In the genomic region with DNA sequence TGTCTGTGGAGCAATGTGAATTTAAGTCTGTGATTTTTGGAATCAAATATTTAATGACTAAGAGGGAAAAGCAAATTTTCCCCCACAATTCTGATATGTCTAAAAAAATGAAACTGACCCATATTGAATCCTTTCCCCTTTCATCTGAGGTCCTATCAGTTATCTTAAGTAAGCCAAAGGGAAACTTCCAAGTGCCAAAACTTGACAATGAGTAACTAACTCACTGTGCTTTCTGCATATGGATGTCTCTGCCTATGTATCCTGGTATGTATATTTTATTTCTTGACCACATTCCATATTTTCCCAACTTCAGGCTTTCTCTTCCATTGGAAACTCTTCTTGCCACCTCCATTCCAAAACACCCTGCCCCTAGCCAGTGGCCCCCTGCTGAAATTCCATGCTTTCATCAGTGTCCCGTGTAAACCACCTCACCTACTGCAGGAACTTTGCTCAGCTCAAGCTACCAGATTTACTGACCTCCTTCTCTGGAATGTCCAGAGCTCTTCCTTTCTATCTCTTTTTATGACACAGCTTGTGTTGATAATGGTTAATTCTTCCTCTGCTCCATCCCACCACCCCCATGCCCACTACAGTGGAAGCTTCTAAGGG, we compare ENCODE assay signal across 1 cellular context.
TF ChIP-seq lines count a peak whose summit lies in the region.

No MANE protein-coding gene starts in this region.

TF ChIP-seq in HepG2, 621 proteins besides CTCF, POLR2A, EP300 and RAD21:
- TF ChIP-seq HDAC6 (IDR thresholded peaks at IDR 0.05; ENCODE audit: low read depth, low read length): no peak
- TF ChIP-seq POLR2AphosphoS5 (IDR thresholded peaks at IDR 0.05; ENCODE audit: low read depth, low read length): no peak
- TF ChIP-seq, protein P1, sequence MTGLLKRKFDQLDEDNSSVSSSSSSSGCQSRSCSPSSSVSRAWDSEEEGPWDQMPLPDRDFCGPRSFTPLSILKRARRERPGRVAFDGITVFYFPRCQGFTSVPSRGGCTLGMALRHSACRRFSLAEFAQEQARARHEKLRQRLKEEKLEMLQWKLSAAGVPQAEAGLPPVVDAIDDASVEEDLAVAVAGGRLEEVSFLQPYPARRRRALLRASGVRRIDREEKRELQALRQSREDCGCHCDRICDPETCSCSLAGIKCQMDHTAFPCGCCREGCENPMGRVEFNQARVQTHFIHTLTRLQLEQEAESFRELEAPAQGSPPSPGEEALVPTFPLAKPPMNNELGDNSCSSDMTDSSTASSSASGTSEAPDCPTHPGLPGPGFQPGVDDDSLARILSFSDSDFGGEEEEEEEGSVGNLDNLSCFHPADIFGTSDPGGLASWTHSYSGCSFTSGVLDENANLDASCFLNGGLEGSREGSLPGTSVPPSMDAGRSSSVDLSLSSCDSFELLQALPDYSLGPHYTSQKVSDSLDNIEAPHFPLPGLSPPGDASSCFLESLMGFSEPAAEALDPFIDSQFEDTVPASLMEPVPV (CRISPR knock-in tag; IDR thresholded peaks at IDR 0.05): no peak
- peak; percentile 44 for TF ChIP-seq ZEB1 (IDR thresholded peaks at IDR 0.05; ENCODE audit: insufficient replicate concordance, low read depth)
- TF ChIP-seq SMC3 (IDR thresholded peaks at IDR 0.05; ENCODE audit: low read length): no peak
- TF ChIP-seq ZSCAN20 (CRISPR knock-in tag; IDR thresholded peaks at IDR 0.05; ENCODE audit: borderline replicate concordance): no peak
- no peak for TF ChIP-seq SKI (IDR thresholded peaks at IDR 0.05; ENCODE audit: partially characterized antibody)
- TF ChIP-seq ZNF883 (CRISPR knock-in tag; IDR thresholded peaks at IDR 0.05; ENCODE audit: not compliant biosample characterization): no peak
- TF ChIP-seq TRIM24 (CRISPR knock-in tag; IDR thresholded peaks at IDR 0.05): no peak
- no peak for TF ChIP-seq TBX3 (IDR thresholded peaks at IDR 0.05; ENCODE audit: borderline replicate concordance)
- TF ChIP-seq, protein P2, sequence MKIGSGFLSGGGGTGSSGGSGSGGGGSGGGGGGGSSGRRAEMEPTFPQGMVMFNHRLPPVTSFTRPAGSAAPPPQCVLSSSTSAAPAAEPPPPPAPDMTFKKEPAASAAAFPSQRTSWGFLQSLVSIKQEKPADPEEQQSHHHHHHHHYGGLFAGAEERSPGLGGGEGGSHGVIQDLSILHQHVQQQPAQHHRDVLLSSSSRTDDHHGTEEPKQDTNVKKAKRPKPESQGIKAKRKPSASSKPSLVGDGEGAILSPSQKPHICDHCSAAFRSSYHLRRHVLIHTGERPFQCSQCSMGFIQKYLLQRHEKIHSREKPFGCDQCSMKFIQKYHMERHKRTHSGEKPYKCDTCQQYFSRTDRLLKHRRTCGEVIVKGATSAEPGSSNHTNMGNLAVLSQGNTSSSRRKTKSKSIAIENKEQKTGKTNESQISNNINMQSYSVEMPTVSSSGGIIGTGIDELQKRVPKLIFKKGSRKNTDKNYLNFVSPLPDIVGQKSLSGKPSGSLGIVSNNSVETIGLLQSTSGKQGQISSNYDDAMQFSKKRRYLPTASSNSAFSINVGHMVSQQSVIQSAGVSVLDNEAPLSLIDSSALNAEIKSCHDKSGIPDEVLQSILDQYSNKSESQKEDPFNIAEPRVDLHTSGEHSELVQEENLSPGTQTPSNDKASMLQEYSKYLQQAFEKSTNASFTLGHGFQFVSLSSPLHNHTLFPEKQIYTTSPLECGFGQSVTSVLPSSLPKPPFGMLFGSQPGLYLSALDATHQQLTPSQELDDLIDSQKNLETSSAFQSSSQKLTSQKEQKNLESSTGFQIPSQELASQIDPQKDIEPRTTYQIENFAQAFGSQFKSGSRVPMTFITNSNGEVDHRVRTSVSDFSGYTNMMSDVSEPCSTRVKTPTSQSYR (CRISPR knock-in tag; IDR thresholded peaks at IDR 0.05; ENCODE audit: borderline replicate concordance): 0 out of 2 replicates have a peak, but pooled peaks have one; percentile 13
- peak; percentile 30; the same call in 1 of the 2 replicates for TF ChIP-seq PPARG (CRISPR knock-in tag; conservative IDR thresholded peaks at IDR 0.05)
- TF ChIP-seq, protein P3, sequence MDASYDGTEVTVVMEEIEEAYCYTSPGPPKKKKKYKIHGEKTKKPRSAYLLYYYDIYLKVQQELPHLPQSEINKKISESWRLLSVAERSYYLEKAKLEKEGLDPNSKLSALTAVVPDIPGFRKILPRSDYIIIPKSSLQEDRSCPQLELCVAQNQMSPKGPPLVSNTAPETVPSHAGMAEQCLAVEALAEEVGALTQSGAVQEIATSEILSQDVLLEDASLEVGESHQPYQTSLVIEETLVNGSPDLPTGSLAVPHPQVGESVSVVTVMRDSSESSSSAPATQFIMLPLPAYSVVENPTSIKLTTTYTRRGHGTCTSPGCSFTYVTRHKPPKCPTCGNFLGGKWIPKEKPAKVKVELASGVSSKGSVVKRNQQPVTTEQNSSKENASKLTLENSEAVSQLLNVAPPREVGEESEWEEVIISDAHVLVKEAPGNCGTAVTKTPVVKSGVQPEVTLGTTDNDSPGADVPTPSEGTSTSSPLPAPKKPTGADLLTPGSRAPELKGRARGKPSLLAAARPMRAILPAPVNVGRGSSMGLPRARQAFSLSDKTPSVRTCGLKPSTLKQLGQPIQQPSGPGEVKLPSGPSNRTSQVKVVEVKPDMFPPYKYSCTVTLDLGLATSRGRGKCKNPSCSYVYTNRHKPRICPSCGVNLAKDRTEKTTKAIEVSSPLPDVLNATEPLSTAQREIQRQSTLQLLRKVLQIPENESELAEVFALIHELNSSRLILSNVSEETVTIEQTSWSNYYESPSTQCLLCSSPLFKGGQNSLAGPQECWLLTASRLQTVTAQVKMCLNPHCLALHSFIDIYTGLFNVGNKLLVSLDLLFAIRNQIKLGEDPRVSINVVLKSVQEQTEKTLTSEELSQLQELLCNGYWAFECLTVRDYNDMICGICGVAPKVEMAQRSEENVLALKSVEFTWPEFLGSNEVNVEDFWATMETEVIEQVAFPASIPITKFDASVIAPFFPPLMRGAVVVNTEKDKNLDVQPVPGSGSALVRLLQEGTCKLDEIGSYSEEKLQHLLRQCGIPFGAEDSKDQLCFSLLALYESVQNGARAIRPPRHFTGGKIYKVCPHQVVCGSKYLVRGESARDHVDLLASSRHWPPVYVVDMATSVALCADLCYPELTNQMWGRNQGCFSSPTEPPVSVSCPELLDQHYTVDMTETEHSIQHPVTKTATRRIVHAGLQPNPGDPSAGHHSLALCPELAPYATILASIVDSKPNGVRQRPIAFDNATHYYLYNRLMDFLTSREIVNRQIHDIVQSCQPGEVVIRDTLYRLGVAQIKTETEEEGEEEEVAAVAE (CRISPR knock-in tag; IDR thresholded peaks at IDR 0.05; ENCODE audit: borderline replicate concordance): peak; percentile 25; the same call in 1 of the 2 replicates
- TF ChIP-seq HMG20A (CRISPR knock-in tag; IDR thresholded peaks at IDR 0.05; ENCODE audit: borderline replicate concordance): no peak
- peak; percentile 60; the same call in 1 of the 2 replicates for TF ChIP-seq HNF4A (CRISPR knock-in tag; IDR thresholded peaks at IDR 0.05)
- peak; percentile 79 for TF ChIP-seq GFI1 (CRISPR knock-in tag; IDR thresholded peaks at IDR 0.05; ENCODE audit: borderline replicate concordance)
- TF ChIP-seq ZNF570 (CRISPR knock-in tag; IDR thresholded peaks at IDR 0.05; ENCODE audit: borderline replicate concordance): no peak
- TF ChIP-seq, protein P4, sequence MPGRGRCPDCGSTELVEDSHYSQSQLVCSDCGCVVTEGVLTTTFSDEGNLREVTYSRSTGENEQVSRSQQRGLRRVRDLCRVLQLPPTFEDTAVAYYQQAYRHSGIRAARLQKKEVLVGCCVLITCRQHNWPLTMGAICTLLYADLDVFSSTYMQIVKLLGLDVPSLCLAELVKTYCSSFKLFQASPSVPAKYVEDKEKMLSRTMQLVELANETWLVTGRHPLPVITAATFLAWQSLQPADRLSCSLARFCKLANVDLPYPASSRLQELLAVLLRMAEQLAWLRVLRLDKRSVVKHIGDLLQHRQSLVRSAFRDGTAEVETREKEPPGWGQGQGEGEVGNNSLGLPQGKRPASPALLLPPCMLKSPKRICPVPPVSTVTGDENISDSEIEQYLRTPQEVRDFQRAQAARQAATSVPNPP (CRISPR knock-in tag; IDR thresholded peaks at IDR 0.05): 0 out of 2 replicates have a peak, but pooled peaks have one; percentile 9
- no peak for TF ChIP-seq SMAD1 (CRISPR knock-in tag; IDR thresholded peaks at IDR 0.05; ENCODE audit: borderline replicate concordance, low read depth)
- no peak for TF ChIP-seq ARHGAP35 (CRISPR knock-in tag; IDR thresholded peaks at IDR 0.05; ENCODE audit: borderline replicate concordance)
- TF ChIP-seq EZH2 (conservative IDR thresholded peaks at IDR 0.05; ENCODE audit: low read depth, low read length): no peak
- no peak for TF ChIP-seq SOX13 (IDR thresholded peaks at IDR 0.05)
- peak in 1 of 2 experiments; percentile 19; a peak in 1 of 4 replicates for TF ChIP-seq SOX13 (CRISPR knock-in tag; conservative IDR thresholded peaks at IDR 0.05 in 1 of 2, IDR thresholded peaks at IDR 0.05 in 1 of 2)
- peak; percentile 12; the same call in 1 of the 2 replicates for TF ChIP-seq ZNF644 (CRISPR knock-in tag; IDR thresholded peaks at IDR 0.05; ENCODE audit: low read depth)
- TF ChIP-seq, protein P5, sequence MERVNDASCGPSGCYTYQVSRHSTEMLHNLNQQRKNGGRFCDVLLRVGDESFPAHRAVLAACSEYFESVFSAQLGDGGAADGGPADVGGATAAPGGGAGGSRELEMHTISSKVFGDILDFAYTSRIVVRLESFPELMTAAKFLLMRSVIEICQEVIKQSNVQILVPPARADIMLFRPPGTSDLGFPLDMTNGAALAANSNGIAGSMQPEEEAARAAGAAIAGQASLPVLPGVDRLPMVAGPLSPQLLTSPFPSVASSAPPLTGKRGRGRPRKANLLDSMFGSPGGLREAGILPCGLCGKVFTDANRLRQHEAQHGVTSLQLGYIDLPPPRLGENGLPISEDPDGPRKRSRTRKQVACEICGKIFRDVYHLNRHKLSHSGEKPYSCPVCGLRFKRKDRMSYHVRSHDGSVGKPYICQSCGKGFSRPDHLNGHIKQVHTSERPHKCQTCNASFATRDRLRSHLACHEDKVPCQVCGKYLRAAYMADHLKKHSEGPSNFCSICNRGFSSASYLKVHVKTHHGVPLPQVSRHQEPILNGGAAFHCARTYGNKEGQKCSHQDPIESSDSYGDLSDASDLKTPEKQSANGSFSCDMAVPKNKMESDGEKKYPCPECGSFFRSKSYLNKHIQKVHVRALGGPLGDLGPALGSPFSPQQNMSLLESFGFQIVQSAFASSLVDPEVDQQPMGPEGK (CRISPR knock-in tag; IDR thresholded peaks at IDR 0.05): peak; percentile 63
- no peak for TF ChIP-seq ZFP90 (CRISPR knock-in tag; IDR thresholded peaks at IDR 0.05; ENCODE audit: borderline replicate concordance)
- peak; percentile 38 for TF ChIP-seq TEAD3 (CRISPR knock-in tag; optimal IDR thresholded peaks at IDR 0.05; ENCODE audit: borderline replicate concordance)
- TF ChIP-seq RBM22 (optimal IDR thresholded peaks at IDR 0.05; ENCODE audit: low read length): peak; percentile 85
- TF ChIP-seq, protein P6, sequence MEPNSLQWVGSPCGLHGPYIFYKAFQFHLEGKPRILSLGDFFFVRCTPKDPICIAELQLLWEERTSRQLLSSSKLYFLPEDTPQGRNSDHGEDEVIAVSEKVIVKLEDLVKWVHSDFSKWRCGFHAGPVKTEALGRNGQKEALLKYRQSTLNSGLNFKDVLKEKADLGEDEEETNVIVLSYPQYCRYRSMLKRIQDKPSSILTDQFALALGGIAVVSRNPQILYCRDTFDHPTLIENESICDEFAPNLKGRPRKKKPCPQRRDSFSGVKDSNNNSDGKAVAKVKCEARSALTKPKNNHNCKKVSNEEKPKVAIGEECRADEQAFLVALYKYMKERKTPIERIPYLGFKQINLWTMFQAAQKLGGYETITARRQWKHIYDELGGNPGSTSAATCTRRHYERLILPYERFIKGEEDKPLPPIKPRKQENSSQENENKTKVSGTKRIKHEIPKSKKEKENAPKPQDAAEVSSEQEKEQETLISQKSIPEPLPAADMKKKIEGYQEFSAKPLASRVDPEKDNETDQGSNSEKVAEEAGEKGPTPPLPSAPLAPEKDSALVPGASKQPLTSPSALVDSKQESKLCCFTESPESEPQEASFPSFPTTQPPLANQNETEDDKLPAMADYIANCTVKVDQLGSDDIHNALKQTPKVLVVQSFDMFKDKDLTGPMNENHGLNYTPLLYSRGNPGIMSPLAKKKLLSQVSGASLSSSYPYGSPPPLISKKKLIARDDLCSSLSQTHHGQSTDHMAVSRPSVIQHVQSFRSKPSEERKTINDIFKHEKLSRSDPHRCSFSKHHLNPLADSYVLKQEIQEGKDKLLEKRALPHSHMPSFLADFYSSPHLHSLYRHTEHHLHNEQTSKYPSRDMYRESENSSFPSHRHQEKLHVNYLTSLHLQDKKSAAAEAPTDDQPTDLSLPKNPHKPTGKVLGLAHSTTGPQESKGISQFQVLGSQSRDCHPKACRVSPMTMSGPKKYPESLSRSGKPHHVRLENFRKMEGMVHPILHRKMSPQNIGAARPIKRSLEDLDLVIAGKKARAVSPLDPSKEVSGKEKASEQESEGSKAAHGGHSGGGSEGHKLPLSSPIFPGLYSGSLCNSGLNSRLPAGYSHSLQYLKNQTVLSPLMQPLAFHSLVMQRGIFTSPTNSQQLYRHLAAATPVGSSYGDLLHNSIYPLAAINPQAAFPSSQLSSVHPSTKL (CRISPR knock-in tag; IDR thresholded peaks at IDR 0.05): peak; percentile 34; the same call in 1 of the 2 replicates
- no peak for TF ChIP-seq POLR2G (IDR thresholded peaks at IDR 0.05; ENCODE audit: low read depth, low read length)
- TF ChIP-seq, protein P7, sequence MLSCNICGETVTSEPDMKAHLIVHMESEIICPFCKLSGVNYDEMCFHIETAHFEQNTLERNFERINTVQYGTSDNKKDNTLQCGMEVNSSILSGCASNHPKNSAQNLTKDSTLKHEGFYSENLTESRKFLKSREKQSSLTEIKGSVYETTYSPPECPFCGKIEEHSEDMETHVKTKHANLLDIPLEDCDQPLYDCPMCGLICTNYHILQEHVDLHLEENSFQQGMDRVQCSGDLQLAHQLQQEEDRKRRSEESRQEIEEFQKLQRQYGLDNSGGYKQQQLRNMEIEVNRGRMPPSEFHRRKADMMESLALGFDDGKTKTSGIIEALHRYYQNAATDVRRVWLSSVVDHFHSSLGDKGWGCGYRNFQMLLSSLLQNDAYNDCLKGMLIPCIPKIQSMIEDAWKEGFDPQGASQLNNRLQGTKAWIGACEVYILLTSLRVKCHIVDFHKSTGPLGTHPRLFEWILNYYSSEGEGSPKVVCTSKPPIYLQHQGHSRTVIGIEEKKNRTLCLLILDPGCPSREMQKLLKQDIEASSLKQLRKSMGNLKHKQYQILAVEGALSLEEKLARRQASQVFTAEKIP (CRISPR knock-in tag; IDR thresholded peaks at IDR 0.05; ENCODE audit: borderline replicate concordance): no peak
- TF ChIP-seq, protein P8, sequence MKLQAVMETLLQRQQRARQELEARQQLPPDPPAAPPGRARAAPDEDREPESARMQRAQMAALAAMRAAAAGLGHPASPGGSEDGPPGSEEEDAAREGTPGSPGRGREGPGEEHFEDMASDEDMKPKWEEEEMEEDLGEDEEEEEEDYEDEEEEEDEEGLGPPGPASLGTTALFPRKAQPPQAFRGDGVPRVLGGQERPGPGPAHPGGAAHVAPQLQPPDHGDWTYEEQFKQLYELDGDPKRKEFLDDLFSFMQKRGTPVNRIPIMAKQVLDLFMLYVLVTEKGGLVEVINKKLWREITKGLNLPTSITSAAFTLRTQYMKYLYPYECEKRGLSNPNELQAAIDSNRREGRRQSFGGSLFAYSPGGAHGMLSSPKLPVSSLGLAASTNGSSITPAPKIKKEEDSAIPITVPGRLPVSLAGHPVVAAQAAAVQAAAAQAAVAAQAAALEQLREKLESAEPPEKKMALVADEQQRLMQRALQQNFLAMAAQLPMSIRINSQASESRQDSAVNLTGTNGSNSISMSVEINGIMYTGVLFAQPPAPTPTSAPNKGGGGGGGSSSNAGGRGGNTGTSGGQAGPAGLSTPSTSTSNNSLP (IDR thresholded peaks at IDR 0.05; ENCODE audit: low read depth, low read length): no peak
- 0 out of 2 replicates have a peak, but pooled peaks have one; percentile 12 for TF ChIP-seq MED1 (CRISPR knock-in tag; IDR thresholded peaks at IDR 0.05)
- TF ChIP-seq ZFP36L1 (CRISPR knock-in tag; IDR thresholded peaks at IDR 0.05): 0 out of 2 replicates have a peak, but pooled peaks have one; percentile 65
